Comparison of ENCODE assay signal across 11 cellular contexts in genomic region chr5:170330568-170331054, GRCh38. TPM values are rescaled to one million over a fixed set of nuclear protein-coding genes. Genes with fewer than 3 reads are reported as not detected.
DNase-seq lines count a peak whose midpoint lies in the region; ATAC-seq lines count a peak whose summit lies in the region.
"Had no signal": no experiment of that assay in that cellular context is flagged by ENCODE, and none has a peak within 500 bp of the region (broad histone marks: within the 10 kb centered on the region; RNA-seq: fewer than 3 reads in every experiment).

No MANE protein-coding gene starts in this region.

- H3K36me3 ChIP-seq in BLaER1 treated with 17β-estradiol and CSF1 and Interleukin-3, amounts not matched to agents 10 nM and 100 nM = no peaks in the 10 kb centered on the region
- H3K36me3 ChIP-seq in GM23248 (ENCODE audit: low read depth) = no peaks in the 10 kb centered on the region
- H3K36me3 ChIP-seq: ovary had no signal

- 79 to 83% methylated on average over 11 of the region's 11 CpGs for WGBS in GM23248 (ENCODE audit: low coverage in 1 of 2, low lambda C conversion rate in 2 of 2, missing lambda C conversion rate in 2 of 2), 2 experiments

- in situ Hi-C loops in GM23248 (cut with MboI) = no loop called here

- 0 out of 2 replicates have a peak overlapping the region, but pooled peaks have one; percentile 49 for H2AFZ ChIP-seq in GM23248

- H3K9me3 ChIP-seq in BLaER1 treated with 17β-estradiol and CSF1 and Interleukin-3, amounts not matched to agents 10 nM and 100 nM (replicated peaks in 1 of 11) = peaks cover 0 to 8% (median 0%) of the 10 kb centered on the region in 11 experiments; a peak in 1 of 22 replicates
- H3K9me3 ChIP-seq in GM23248 (ENCODE audit: low read depth) = no peaks in the 10 kb centered on the region
- H3K9me3 ChIP-seq: ovary had no signal

- intact Hi-C loops in activated T-helper 2 cell treated with anti-CD3 and anti-CD28 coated beads, Interferon-gamma antibody, Interleukin-2, Interleukin-4, amounts not matched to agents 10 μg/mL and 5 μg/mL and 100 μg/mL, durations not matched to agents 14 hours and 24 hours and 36 hours (cut with micrococcal nuclease) = loop anchor here (1.0 to 10.0 kb wide), 9 partner anchors 17 to 1752 kb away; partner anchors contain the start of genes FOXI1, LCP2 and PANK3

- H3K4me3 Mint-ChIP-seq in activated T-helper 2 cell treated with anti-CD3 and anti-CD28 coated beads, Interferon-gamma antibody, Interleukin-2, Interleukin-4, amounts not matched to agents 10 μg/mL and 5 μg/mL and 100 μg/mL, durations not matched to agents 14 hours and 24 hours and 36 hours (ENCODE audit: low read depth) = no peak overlapping the region
- H3K4me3 Mint-ChIP-seq in naive thymus-derived CD8-positive, alpha-beta T cell = peak overlapping the region in 3 of 10 donors; percentile 77 to 90 (median 87)
- H3K4me3 Mint-ChIP-seq: brain had no signal

- peak; percentile 9 to 24 for ATAC-seq in naive thymus-derived CD8-positive, alpha-beta T cell

- H3K9me3 Mint-ChIP-seq in activated T-helper 2 cell treated with anti-CD3 and anti-CD28 coated beads, Interferon-gamma antibody, Interleukin-2, Interleukin-4, amounts not matched to agents 10 μg/mL and 5 μg/mL and 100 μg/mL, durations not matched to agents 14 hours and 24 hours and 36 hours = no peaks in the 10 kb centered on the region
- H3K9me3 Mint-ChIP-seq in naive thymus-derived CD8-positive, alpha-beta T cell = peaks cover 0 to 2% (median 0%) of the 10 kb centered on the region in 9 donors
- H3K9me3 Mint-ChIP-seq: brain had no signal

- DNase-seq in GM23248 (no peak), DMS 273 treated with DMSO at 0.1 percent for 48 hours (lab: John Stamatoyannopoulos, UW) (no peak), COR-L47 (lab: John Stamatoyannopoulos, UW) (no peak), NCI-H187 treated with DMSO at 0.1 percent for 48 hours (lab: John Stamatoyannopoulos, UW) (no peak)
- peak; percentile 24 for DNase-seq in activated T-helper 2 cell treated with anti-CD3 and anti-CD28 coated beads, Interferon-gamma antibody, Interleukin-2, Interleukin-4, amounts not matched to agents 10 μg/mL and 5 μg/mL and 100 μg/mL, durations not matched to agents 14 hours and 24 hours and 36 hours (ENCODE audit: low spot score)
- DNase-seq in naive thymus-derived CD8-positive, alpha-beta T cell = peak in 3 of 10 donors; percentile 17 to 29 (median 22)
- no peak for DNase-seq in effector CD8-positive, alpha-beta T cell (lab: John Stamatoyannopoulos, UW)
- DNase-seq: DMS79 had no signal

- H3K27me3 ChIP-seq in BLaER1 treated with 17β-estradiol and CSF1 and Interleukin-3, amounts not matched to agents 10 nM and 100 nM = no peaks in the 10 kb centered on the region
- 0 out of 2 replicates have a peak, but pooled peaks cover 10% of the 10 kb centered on the region for H3K27me3 ChIP-seq in GM23248 (replicated peaks; ENCODE audit: insufficient read depth)
- H3K27me3 ChIP-seq: ovary had no signal

- no peaks in the 10 kb centered on the region for H3K36me3 Mint-ChIP-seq in activated T-helper 2 cell treated with anti-CD3 and anti-CD28 coated beads, Interferon-gamma antibody, Interleukin-2, Interleukin-4, amounts not matched to agents 10 μg/mL and 5 μg/mL and 100 μg/mL, durations not matched to agents 14 hours and 24 hours and 36 hours (ENCODE audit: low read depth)
- no peaks in the 10 kb centered on the region for H3K36me3 Mint-ChIP-seq in naive thymus-derived CD8-positive, alpha-beta T cell
- H3K36me3 Mint-ChIP-seq: brain had no signal

- peaks cover 79 to 95% (median 92%) of the 10 kb centered on the region in 10 experiments for H3K4me1 ChIP-seq in BLaER1 treated with 17β-estradiol and CSF1 and Interleukin-3, amounts not matched to agents 10 nM and 100 nM
- H3K4me1 ChIP-seq in GM23248 (ENCODE audit: insufficient read depth) = peaks cover 8% of the 10 kb centered on the region; the same call in 1 of the 2 replicates

- POLR2A ChIA-PET in naive thymus-derived CD8-positive, alpha-beta T cell (lab: Charles Lee) = interaction anchor here (1.0 to 6.1 kb wide), 13 partner anchors 11 to 77 kb away, joined by 4 to 280 read pairs (median 9); partner anchors contain the start of gene LCP2

- no peaks in the 10 kb centered on the region for H3K27me3 Mint-ChIP-seq in activated T-helper 2 cell treated with anti-CD3 and anti-CD28 coated beads, Interferon-gamma antibody, Interleukin-2, Interleukin-4, amounts not matched to agents 10 μg/mL and 5 μg/mL and 100 μg/mL, durations not matched to agents 14 hours and 24 hours and 36 hours (ENCODE audit: low read depth)
- H3K27me3 Mint-ChIP-seq in naive thymus-derived CD8-positive, alpha-beta T cell = no peaks in the 10 kb centered on the region

- H3K4me2 ChIP-seq in BLaER1 treated with 17β-estradiol and CSF1 and Interleukin-3, amounts not matched to agents 10 nM and 100 nM = peak overlapping the region; percentile 82 to 96 (median 92)
- no peak overlapping the region for H3K4me2 ChIP-seq in GM23248 (ENCODE audit: unreplicated experiment)

- H3K9me2 ChIP-seq in GM23248 (ENCODE audit: insufficient read depth) = no peaks in the 10 kb centered on the region

- H3F3A ChIP-seq in GM23248 (ENCODE audit: insufficient read depth) = no peaks in the 10 kb centered on the region; the same call in 1 of the 2 replicates

- peak overlapping the region; percentile 63 to 90 (median 83); a peak in 21 of 22 replicates for H3K9ac ChIP-seq in BLaER1 treated with 17β-estradiol and CSF1 and Interleukin-3, amounts not matched to agents 10 nM and 100 nM
- H3K9ac ChIP-seq in GM23248 = no peak overlapping the region

- peak overlapping the region; percentile 72 to 99 (median 96) for H3K27ac ChIP-seq in BLaER1 treated with 17β-estradiol and CSF1 and Interleukin-3, amounts not matched to agents 10 nM and 100 nM
- H3K27ac ChIP-seq in GM23248 = no peak overlapping the region

- H4K20me1 ChIP-seq in BLaER1 treated with 17β-estradiol and CSF1 and Interleukin-3, amounts not matched to agents 10 nM and 100 nM = no peaks in the 10 kb centered on the region; a peak in 1 of 22 replicates
- no peaks in the 10 kb centered on the region for H4K20me1 ChIP-seq in GM23248 (ENCODE audit: insufficient read depth)

- peaks cover 37% of the 10 kb centered on the region for H3K4me1 Mint-ChIP-seq in activated T-helper 2 cell treated with anti-CD3 and anti-CD28 coated beads, Interferon-gamma antibody, Interleukin-2, Interleukin-4, amounts not matched to agents 10 μg/mL and 5 μg/mL and 100 μg/mL, durations not matched to agents 14 hours and 24 hours and 36 hours (ENCODE audit: low read depth)
- peaks cover under 1 to 29% (median 8%) of the 10 kb centered on the region in 4 donors for H3K4me1 Mint-ChIP-seq in naive thymus-derived CD8-positive, alpha-beta T cell

- no peaks in the 10 kb centered on the region for H3K79me2 ChIP-seq in GM23248 (ENCODE audit: insufficient read depth)

- H3K4me3 ChIP-seq in BLaER1 treated with 17β-estradiol and CSF1 and Interleukin-3, amounts not matched to agents 10 nM and 100 nM = peak overlapping the region; percentile 32 to 62 (median 43); a peak in 19 of 20 replicates
- H3K4me3 ChIP-seq in GM23248 = no peak overlapping the region
- H3K4me3 ChIP-seq: ovary had no signal

- no peak overlapping the region for H3K27ac Mint-ChIP-seq in activated T-helper 2 cell treated with anti-CD3 and anti-CD28 coated beads, Interferon-gamma antibody, Interleukin-2, Interleukin-4, amounts not matched to agents 10 μg/mL and 5 μg/mL and 100 μg/mL, durations not matched to agents 14 hours and 24 hours and 36 hours
- H3K27ac Mint-ChIP-seq in naive thymus-derived CD8-positive, alpha-beta T cell = no peak overlapping the region

RNA-seq across cellular contexts. Expression of gene LCP2, which starts 33.0 kb away (rescaled TPM):
- not detected in 2 replicates for total RNA-seq in GM23248 (2014; rRNA removed; shearing (Covaris generic))
- polyA plus RNA-seq in GM23248 (2016; fragmentation: Nextera tagmentation; extraction: Ambion mirVana) = not detected in 2 replicates
- 239 and 254 TPM in 2 replicates for total RNA-seq in activated T-helper 2 cell treated with anti-CD3 and anti-CD28 coated beads, Interferon-gamma antibody, Interleukin-2, Interleukin-4, amounts not matched to agents 10 μg/mL and 5 μg/mL and 100 μg/mL, durations not matched to agents 14 hours and 24 hours and 36 hours
- 100 to 1,000 TPM; 299 to 311 TPM for total RNA-seq in naive thymus-derived CD8-positive, alpha-beta T cell
- 100 to 1,000 TPM; 119 to 227 (median 198) TPM for polyA plus RNA-seq in naive thymus-derived CD8-positive, alpha-beta T cell

RNA-seq across cellular contexts. Expression of gene KCNMB1, which starts 58.6 kb away (rescaled TPM):
- total RNA-seq in GM23248 (2014; rRNA removed; shearing (Covaris generic)) = not detected in 2 replicates
- not detected in 2 replicates for polyA plus RNA-seq in GM23248 (2016; fragmentation: Nextera tagmentation; extraction: Ambion mirVana)
- not detected in 2 replicates for total RNA-seq in activated T-helper 2 cell treated with anti-CD3 and anti-CD28 coated beads, Interferon-gamma antibody, Interleukin-2, Interleukin-4, amounts not matched to agents 10 μg/mL and 5 μg/mL and 100 μg/mL, durations not matched to agents 14 hours and 24 hours and 36 hours
- not detected for total RNA-seq in naive thymus-derived CD8-positive, alpha-beta T cell
- polyA plus RNA-seq in naive thymus-derived CD8-positive, alpha-beta T cell = under 1 TPM in 1 of 3 donors, not detected in 2; 0.06 TPM

Comparison
In these comparisons a context has a peak if more than half of its experiments do, and no peak if none do; other contexts are left out.
1. RNA of gene LCP2, which starts 33.0 kb away (total RNA-seq): 299 to 311 TPM in naive thymus-derived CD8-positive, alpha-beta T cell and 239 to 254 TPM in activated T-helper 2 cell treated with anti-CD3 and anti-CD28 coated beads, Interferon-gamma antibody, Interleukin-2, Interleukin-4, amounts not matched to agents 10 μg/mL and 5 μg/mL and 100 μg/mL, durations not matched to agents 14 hours and 24 hours and 36 hours; not detected in GM23248; every median in the first group is over 100 times any median in the second.